Comparison of ENCODE assay signal across 9 cellular contexts in genomic region chr7:32943654-32944030, GRCh38. TPM values are rescaled to one million over a fixed set of nuclear protein-coding genes. Genes with fewer than 3 reads are reported as not detected.
A peak's percentile ranks its signal among the peaks of the same experiment; 100 is the strongest.
DNase-seq lines count a peak whose midpoint lies in the region; ATAC-seq and TF ChIP-seq lines count a peak whose summit lies in the region.
"Had no signal": no experiment of that assay in that cellular context is flagged by ENCODE, and none has a peak within 500 bp of the region (broad histone marks: within the 10 kb centered on the region; RNA-seq: fewer than 3 reads in every experiment).

No MANE protein-coding gene starts in this region.

- H3K4me3 ChIP-seq in upper lobe of left lung (no peak overlapping the region), OCI-LY7 (ENCODE audit: low read depth, low read length, poor library complexity, severe bottlenecking) (no peak overlapping the region)

- H4K20me1 ChIP-seq in OCI-LY7 (ENCODE audit: insufficient read depth, low read length) = no peaks in the 10 kb centered on the region

- POLR2A ChIA-PET in naive thymus-derived CD8-positive, alpha-beta T cell (lab: Charles Lee) = interaction anchor here (0.8 to 3.8 kb wide), 4 partner anchors 53 to 119 kb away, joined by 3 to 28 read pairs (median 6); partner anchors contain the start of genes KBTBD2 and NT5C3A
- POLR2A ChIA-PET in OCI-LY7 (lab: Charles Lee) = interaction anchor here (0.5 to 1.0 kb wide), 3 partner anchors 18 to 176 kb away, joined by 3 to 4 read pairs (median 3); no protein-coding TSS in a partner anchor

- CTCF ChIA-PET in OCI-LY7 (lab: Charles Lee; ENCODE audit: unreplicated experiment) = no interaction called here

- H3K36me3 ChIP-seq in upper lobe of left lung (no peaks in the 10 kb centered on the region), OCI-LY7 (ENCODE audit: insufficient read depth, low read length) (no peaks in the 10 kb centered on the region)

- H3K27ac ChIP-seq in angular gyrus (ENCODE audit: low read depth, low read length) = peak overlapping the region; percentile 93
- peak overlapping the region in 3 of 4 donors; percentile 92 to 96 (median 92) for H3K27ac ChIP-seq in upper lobe of left lung
- H3K27ac ChIP-seq in OCI-LY7 (ENCODE audit: low read depth, low read length, poor library complexity, severe bottlenecking) = no peak overlapping the region

- no peak for TF ChIP-seq EP300 in upper lobe of left lung (IDR thresholded peaks at IDR 0.05)

- peak overlapping the region; percentile 7 for H3K4me3 Mint-ChIP-seq in activated T-cell treated with anti-CD3 and anti-CD28 coated beads, Interleukin-2, amount 50 U/mL, for 4 hours
- peak overlapping the region in 1 of 2 donors; percentile 88 for H3K4me3 Mint-ChIP-seq in activated T-cell treated with anti-CD3 and anti-CD28 coated beads, Interleukin-2, amount 50 U/mL, for 72 hours
- peak overlapping the region in 8 of 10 donors; percentile 55 to 82 (median 74) for H3K4me3 Mint-ChIP-seq in naive thymus-derived CD8-positive, alpha-beta T cell

- H3K4me1 ChIP-seq in upper lobe of left lung (peaks cover 9 to 19% (median 12%) of the 10 kb centered on the region in 4 donors), OCI-LY7 (ENCODE audit: insufficient read depth, low read length, poor library complexity, severe bottlenecking) (no peaks in the 10 kb centered on the region)

- H3K27me3 ChIP-seq in upper lobe of left lung = no peaks in the 10 kb centered on the region

- H3K36me3 Mint-ChIP-seq in activated T-cell treated with anti-CD3 and anti-CD28 coated beads, Interleukin-2, amount 50 U/mL, for 4 hours (ENCODE audit: insufficient read depth) = no peaks in the 10 kb centered on the region
- peaks cover 6 to 11% of the 10 kb centered on the region in 2 donors for H3K36me3 Mint-ChIP-seq in activated T-cell treated with anti-CD3 and anti-CD28 coated beads, Interleukin-2, amount 50 U/mL, for 72 hours (ENCODE audit: insufficient read depth in 2 of 2)
- peaks cover 0 to 15% (median 9%) of the 10 kb centered on the region in 3 donors for H3K36me3 Mint-ChIP-seq in naive thymus-derived CD8-positive, alpha-beta T cell

- no peak overlapping the region for H3K27ac Mint-ChIP-seq in activated T-cell treated with anti-CD3 and anti-CD28 coated beads, Interleukin-2, amount 50 U/mL, for 72 hours
- H3K27ac Mint-ChIP-seq in naive thymus-derived CD8-positive, alpha-beta T cell = no peak overlapping the region
- H3K27ac Mint-ChIP-seq: T-helper 1 cell treated with Interleukin-12 subunit alpha and Interleukin-12 subunit beta and Interleukin-4 antibody, amounts not matched to agents 30 μg/mL and 1 μg/mL, for 36 hours had no signal

- H3K79me2 ChIP-seq in OCI-LY7 (ENCODE audit: insufficient read depth, low read depth, low read length) = no peaks in the 10 kb centered on the region

- H2AFZ ChIP-seq in OCI-LY7 (ENCODE audit: low read length) = no peak overlapping the region

- H3K27me3 Mint-ChIP-seq in activated T-cell treated with anti-CD3 and anti-CD28 coated beads, Interleukin-2, amount 50 U/mL, for 4 hours (ENCODE audit: low read depth) = peaks cover 3% of the 10 kb centered on the region
- H3K27me3 Mint-ChIP-seq in activated T-cell treated with anti-CD3 and anti-CD28 coated beads, Interleukin-2, amount 50 U/mL, for 72 hours (ENCODE audit: low read depth) = peaks cover 30% of the 10 kb centered on the region
- peaks cover 10 to 20% (median 14%) of the 10 kb centered on the region in 5 donors for H3K27me3 Mint-ChIP-seq in naive thymus-derived CD8-positive, alpha-beta T cell

- 74 to 85% methylated on average over 1 of the region's 1 CpG for WGBS in upper lobe of left lung, 2 donors

- H3K4me1 Mint-ChIP-seq in activated T-cell treated with anti-CD3 and anti-CD28 coated beads, Interleukin-2, amount 50 U/mL, for 4 hours (ENCODE audit: low read depth) = peaks cover 11% of the 10 kb centered on the region
- peaks cover 17% of the 10 kb centered on the region for H3K4me1 Mint-ChIP-seq in activated T-cell treated with anti-CD3 and anti-CD28 coated beads, Interleukin-2, amount 50 U/mL, for 72 hours (ENCODE audit: low read depth)
- H3K4me1 Mint-ChIP-seq in naive thymus-derived CD8-positive, alpha-beta T cell = peaks cover 4 to 19% (median 10%) of the 10 kb centered on the region in 4 donors

- intact Hi-C loops in OCI-LY7 (cut with micrococcal nuclease; ENCODE audit: unreplicated experiment) = loop anchor here (1.0 to 10.0 kb wide), 2 partner anchors 97 to 161 kb away; partner anchors contain the start of gene RP9

- H3K9me3 Mint-ChIP-seq in activated T-cell treated with anti-CD3 and anti-CD28 coated beads, Interleukin-2, amount 50 U/mL, for 4 hours = no peaks in the 10 kb centered on the region
- H3K9me3 Mint-ChIP-seq in activated T-cell treated with anti-CD3 and anti-CD28 coated beads, Interleukin-2, amount 50 U/mL, for 72 hours = peaks cover 0 to 8% of the 10 kb centered on the region in 2 donors
- H3K9me3 Mint-ChIP-seq in naive thymus-derived CD8-positive, alpha-beta T cell = peaks cover under 1 to 15% (median 10%) of the 10 kb centered on the region in 9 donors

- TF ChIP-seq CTCF in upper lobe of left lung (IDR thresholded peaks at IDR 0.05) (no peak), OCI-LY7 (conservative IDR thresholded peaks at IDR 0.05; ENCODE audit: low read length) (no peak)

- BruUV-seq in OCI-LY7 (replicated peaks; lab: Mats Ljungman, UMichigan) = no TSS peak

- H3K4me2 ChIP-seq in OCI-LY7 (ENCODE audit: low read length) = no peak overlapping the region

- TF ChIP-seq POLR2A in upper lobe of left lung (IDR thresholded peaks at IDR 0.05) = no peak

- no peaks in the 10 kb centered on the region for H3K9me2 ChIP-seq in OCI-LY7 (ENCODE audit: insufficient read depth, low read length)

- ATAC-seq in activated T-cell treated with anti-CD3 and anti-CD28 coated beads, Interleukin-2, amount 50 U/mL, for 4 hours = no peak
- ATAC-seq in activated T-cell treated with anti-CD3 and anti-CD28 coated beads, Interleukin-2, amount 50 U/mL, for 72 hours (replicated peaks in 1 of 2) = no peak
- no peak for ATAC-seq in naive thymus-derived CD8-positive, alpha-beta T cell
- ATAC-seq in upper lobe of left lung (ENCODE audit: low FRiP score in 2 of 2) = no peak

- no peak for DNase-seq in activated T-cell treated with anti-CD3 and anti-CD28 coated beads, Interleukin-2, amount 50 U/mL, for 4 hours
- no peak for DNase-seq in activated T-cell treated with anti-CD3 and anti-CD28 coated beads, Interleukin-2, amount 50 U/mL, for 72 hours
- DNase-seq in naive thymus-derived CD8-positive, alpha-beta T cell = no peak
- DNase-seq in upper lobe of left lung (no peak), NCI-H226 (no peak), NCI-H69 (lab: John Stamatoyannopoulos, UW) (no peak), OCI-LY7 (ENCODE audit: low spot score) (no peak)

- H3K9me3 ChIP-seq in upper lobe of left lung (peaks cover 0 to 9% (median 5%) of the 10 kb centered on the region in 4 donors), OCI-LY7 (ENCODE audit: low read length) (peaks cover 22% of the 10 kb centered on the region)

RNA-seq across cellular contexts. Expression of gene FKBP9, which starts 13.6 kb away (rescaled TPM):
- total RNA-seq in activated T-cell treated with anti-CD3 and anti-CD28 coated beads, Interleukin-2, amount 50 U/mL, for 4 hours = under 1 TPM; 0.48 to 0.79 (median 0.58) TPM
- 1 to 10 TPM in 1 of 2 donors, under 1 TPM in 1; 0.84 to 1.7 TPM for total RNA-seq in activated T-cell treated with anti-CD3 and anti-CD28 coated beads, Interleukin-2, amount 50 U/mL, for 72 hours
- not detected for total RNA-seq in naive thymus-derived CD8-positive, alpha-beta T cell
- polyA plus RNA-seq in naive thymus-derived CD8-positive, alpha-beta T cell = under 1 TPM in 1 of 3 donors, not detected in 2; 0.06 TPM
- total RNA-seq in upper lobe of left lung (100 to 1,000 TPM; 117 to 262 (median 136) TPM), OCI-LY7 (2022) (1.1 TPM in 1 of 2 replicates, not detected in the other)
- 0.73 TPM in 1 of 2 replicates, not detected in the other for total RNA-seq in OCI-LY7 (2014; rRNA removed; shearing (Covaris generic))

RNA-seq across cellular contexts. Expression of gene KBTBD2, which starts 52.1 kb away (rescaled TPM):
- total RNA-seq in activated T-cell treated with anti-CD3 and anti-CD28 coated beads, Interleukin-2, amount 50 U/mL, for 4 hours = 10 to 100 TPM; 16.4 to 18.9 (median 17.6) TPM
- total RNA-seq in activated T-cell treated with anti-CD3 and anti-CD28 coated beads, Interleukin-2, amount 50 U/mL, for 72 hours = 10 to 100 TPM; 30.1 to 35.9 TPM
- 10 to 100 TPM; 58.5 to 64.6 TPM for total RNA-seq in naive thymus-derived CD8-positive, alpha-beta T cell
- 10 to 100 TPM; 15.7 to 24.7 (median 16.2) TPM for polyA plus RNA-seq in naive thymus-derived CD8-positive, alpha-beta T cell
- total RNA-seq in upper lobe of left lung (10 to 100 TPM; 19.0 to 53.1 (median 32.2) TPM), OCI-LY7 (2022) (34.5 and 40.8 TPM in 2 replicates)
- 35.0 and 35.9 TPM in 2 replicates for total RNA-seq in OCI-LY7 (2014; rRNA removed; shearing (Covaris generic))

Comparison
In these comparisons a context has a peak if more than half of its experiments do, and no peak if none do; other contexts are left out.
1. RNA of gene FKBP9, which starts 13.6 kb away (total RNA-seq): 117 to 262 TPM in upper lobe of left lung; 0.84 to 1.7 TPM in activated T-cell treated with anti-CD3 and anti-CD28 coated beads, Interleukin-2, amount 50 U/mL, for 72 hours, 0.73 to 1.1 TPM in OCI-LY7, 0.48 to 0.79 TPM in activated T-cell treated with anti-CD3 and anti-CD28 coated beads, Interleukin-2, amount 50 U/mL, for 4 hours and not detected in naive thymus-derived CD8-positive, alpha-beta T cell; every median in the first group is over 10 times any median in the second.